Comparison of ENCODE assay signal across 1 cellular context in the genomic region with DNA sequence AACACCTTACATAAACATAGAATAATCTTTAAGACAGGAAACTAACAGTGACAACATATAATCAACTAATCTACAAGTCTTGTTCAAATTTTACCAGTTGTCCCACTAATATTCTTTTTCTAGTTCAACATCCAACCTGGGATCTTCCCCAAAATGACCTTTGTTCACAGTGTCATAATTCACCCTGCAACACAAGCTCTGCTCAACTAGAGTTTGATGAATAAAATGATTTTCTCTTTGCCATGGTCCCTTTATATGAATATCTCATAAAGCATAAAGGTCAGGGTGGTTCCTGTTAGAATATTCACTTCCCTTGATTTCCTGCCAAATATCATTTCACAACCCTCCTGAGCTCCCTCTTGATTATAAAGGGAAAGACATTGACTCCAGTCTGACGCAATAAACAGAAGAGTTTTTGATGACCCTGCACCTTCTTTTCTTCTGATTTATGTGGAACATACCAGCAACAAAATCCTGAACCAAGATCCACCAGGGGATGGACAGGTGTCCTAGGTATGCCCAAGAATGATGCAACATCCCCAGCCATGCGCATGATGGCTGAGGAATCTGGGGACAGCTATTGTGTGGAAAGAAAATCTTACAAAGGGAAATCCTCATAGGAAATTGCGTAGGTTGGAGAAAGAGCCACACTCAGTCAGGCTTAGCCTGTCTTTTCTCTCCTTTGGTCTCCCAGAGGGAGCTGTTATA.
TF ChIP-seq lines count a peak whose summit lies in the region.

No MANE protein-coding gene starts in this region.

TF ChIP-seq in IMR-90, 13 proteins besides CTCF, POLR2A, EP300 and RAD21:
- TF ChIP-seq CEBPB (IDR thresholded peaks at IDR 0.05; ENCODE audit: low read depth, low read length), result peak; percentile 85
- no peak for TF ChIP-seq SMC3 (IDR thresholded peaks at IDR 0.05; ENCODE audit: low read depth, low read length)
TF ChIP-seq in IMR-90: peak in this region for 1.
